9 cellular contexts compared by ENCODE assay signal in genomic region chr3:151871639-151872468, GRCh38. TPM values are rescaled to one million over a fixed set of nuclear protein-coding genes. Genes with fewer than 3 reads are reported as not detected.
A peak's percentile ranks its signal among the peaks of the same experiment; 100 is the strongest.
DNase-seq lines count a peak whose midpoint lies in the region; ATAC-seq and TF ChIP-seq lines count a peak whose summit lies in the region.
"Had no signal": no experiment of that assay in that cellular context is flagged by ENCODE, and none has a peak within 500 bp of the region (broad histone marks: within the 10 kb centered on the region; RNA-seq: fewer than 3 reads in every experiment).

No MANE protein-coding gene starts in this region.

- no peaks in the 10 kb centered on the region for H3K9me3 Mint-ChIP-seq in stimulated activated naive CD8-positive, alpha-beta T cell treated with anti-CD3 and anti-CD28 coated beads, Interleukin-15, Interleukin-2, amounts not matched to agents 100 ng/mL and 50 ng/mL, for 24 hours

- peak; percentile 86 for ATAC-seq in GM18505 (IDR thresholded peaks at IDR 0.05; ENCODE audit: unreplicated experiment)
- no peak for ATAC-seq in HCT116

- no peaks in the 10 kb centered on the region; a peak in 1 of 4 replicates for H3K4me1 ChIP-seq in HCT116 (ENCODE audit: control insufficient read depth in 1 of 2, insufficient read depth in 2 of 2, low read length in 2 of 2)

- intact Hi-C loops in HCT116 (cut with micrococcal nuclease) = no loop called here

- no peaks in the 10 kb centered on the region for H3K27me3 ChIP-seq in HCT116 (ENCODE audit: insufficient read depth, low read length)

- H3K9me2 ChIP-seq in HCT116 (ENCODE audit: insufficient read depth) = no peaks in the 10 kb centered on the region

- H3K27me3 Mint-ChIP-seq in stimulated activated naive CD8-positive, alpha-beta T cell treated with anti-CD3 and anti-CD28 coated beads, Interleukin-15, Interleukin-2, amounts not matched to agents 100 ng/mL and 50 ng/mL, for 24 hours = peaks cover 7% of the 10 kb centered on the region

- H3K4me2 ChIP-seq in HCT116 (ENCODE audit: low read length) = no peak overlapping the region

- no peaks in the 10 kb centered on the region for H3K36me3 ChIP-seq in HCT116 (ENCODE audit: control insufficient read depth in 1 of 2, insufficient read depth in 2 of 2, low read length in 2 of 2)

- H4K20me1 ChIP-seq in HCT116 (ENCODE audit: insufficient read depth) = no peaks in the 10 kb centered on the region

- POLR2A ChIA-PET in HCT116 (lab: Charles Lee) = no interaction called here

- no peaks in the 10 kb centered on the region for H3K36me3 Mint-ChIP-seq in stimulated activated naive CD8-positive, alpha-beta T cell treated with anti-CD3 and anti-CD28 coated beads, Interleukin-15, Interleukin-2, amounts not matched to agents 100 ng/mL and 50 ng/mL, for 24 hours (ENCODE audit: low read depth)

- H3K27ac ChIP-seq in HCT116 (ENCODE audit: low read depth, low read length) = no peak overlapping the region

- H3K9me3 ChIP-seq in HCT116 (ENCODE audit: control insufficient read depth in 1 of 2, insufficient read depth in 1 of 2, low read depth in 1 of 2, low read length in 2 of 2) = no peaks in the 10 kb centered on the region

- DNase-seq in HCT116 (ENCODE audit: low read depth, low spot score) (no peak), MV-4-11 (lab: John Stamatoyannopoulos, UW) (peak; percentile 99), fibroblast of pulmonary artery (ENCODE audit: low read depth) (peak; percentile 43), 8988T (no peak), islet precursor cell (no peak)
- DNase-seq in stimulated activated CD4-positive, alpha-beta T cell treated with anti-CD3 and anti-CD28 coated beads, Interleukin-1b, Interleukin-23, amount 100 ng/mL, for 48 hours = no peak

- no peak for TF ChIP-seq CTCF in HCT116 (IDR thresholded peaks at IDR 0.05 in 2 of 3, conservative IDR thresholded peaks at IDR 0.05 in 1 of 3; ENCODE audit: borderline replicate concordance in 1 of 3, insufficient read depth in 1 of 3, low read depth in 2 of 3, low read length in 2 of 3)
- TF ChIP-seq CTCF in fibroblast of pulmonary artery (IDR thresholded peaks at IDR 0.05; ENCODE audit: low read length, missing control alignments) = no peak

- H3K4me1 Mint-ChIP-seq in stimulated activated naive CD8-positive, alpha-beta T cell treated with anti-CD3 and anti-CD28 coated beads, Interleukin-15, Interleukin-2, amounts not matched to agents 100 ng/mL and 50 ng/mL, for 24 hours (ENCODE audit: low read depth) = peaks cover 22% of the 10 kb centered on the region

- H3K4me3 Mint-ChIP-seq in stimulated activated naive CD8-positive, alpha-beta T cell treated with anti-CD3 and anti-CD28 coated beads, Interleukin-15, Interleukin-2, amounts not matched to agents 100 ng/mL and 50 ng/mL, for 24 hours = peak overlapping the region; percentile 47

- TF ChIP-seq POLR2A in GM18505 (IDR thresholded peaks at IDR 0.05; ENCODE audit: borderline replicate concordance, extremely low read depth, insufficient read depth, insufficient read length) = no peak
- no peak for TF ChIP-seq POLR2A in HCT116 (IDR thresholded peaks at IDR 0.05; ENCODE audit: borderline replicate concordance, extremely low read depth, insufficient read depth, insufficient read length)

- H3K9ac ChIP-seq in HCT116 (ENCODE audit: low read length) = no peak overlapping the region

- no peak for TF ChIP-seq RAD21 in HCT116 (IDR thresholded peaks at IDR 0.05; ENCODE audit: low read depth)

- CTCF ChIA-PET in HCT116 (lab: Charles Lee) = no interaction called here

- H3K79me2 ChIP-seq in HCT116 (ENCODE audit: insufficient read depth, low read length) = no peaks in the 10 kb centered on the region

- peak overlapping the region; percentile 71 for H3K27ac Mint-ChIP-seq in stimulated activated naive CD8-positive, alpha-beta T cell treated with anti-CD3 and anti-CD28 coated beads, Interleukin-15, Interleukin-2, amounts not matched to agents 100 ng/mL and 50 ng/mL, for 24 hours

- BruUV-seq in HCT116 (replicated peaks; lab: Mats Ljungman, UMichigan) = no TSS peak

- RAD21 ChIA-PET in HCT116 (lab: Charles Lee; ENCODE audit: low non-redundant PET in 1 of 2, low total read pairs in 2 of 2, uncharacterized antibody in 2 of 2, unreplicated experiment in 2 of 2) = no interaction called here

- H2AFZ ChIP-seq in HCT116 (ENCODE audit: low read depth, low read length, poor library complexity, severe bottlenecking) = peak overlapping the region; percentile 47

- H3K4me3 ChIP-seq in HCT116 (replicated peaks in 1 of 2; ENCODE audit: low read depth in 1 of 2, low read length in 2 of 2) (no peak overlapping the region), fibroblast of pulmonary artery (replicated peaks; ENCODE audit: low read depth, low read length) (no peak overlapping the region)

TF ChIP-seq in HCT116, 20 proteins besides CTCF, POLR2A, EP300 and RAD21:
- TF ChIP-seq ZNF274 (IDR thresholded peaks at IDR 0.05; ENCODE audit: low read depth, low read length) (no peak), FOSL1 (IDR thresholded peaks at IDR 0.05; ENCODE audit: low read depth) (no peak), ELF1 (IDR thresholded peaks at IDR 0.05; ENCODE audit: borderline replicate concordance, low read depth) (no peak), CBX3 (IDR thresholded peaks at IDR 0.05; ENCODE audit: low read depth) (no peak), SRF (IDR thresholded peaks at IDR 0.05; ENCODE audit: low read depth) (no peak)
- TF ChIP-seq, protein P1, sequence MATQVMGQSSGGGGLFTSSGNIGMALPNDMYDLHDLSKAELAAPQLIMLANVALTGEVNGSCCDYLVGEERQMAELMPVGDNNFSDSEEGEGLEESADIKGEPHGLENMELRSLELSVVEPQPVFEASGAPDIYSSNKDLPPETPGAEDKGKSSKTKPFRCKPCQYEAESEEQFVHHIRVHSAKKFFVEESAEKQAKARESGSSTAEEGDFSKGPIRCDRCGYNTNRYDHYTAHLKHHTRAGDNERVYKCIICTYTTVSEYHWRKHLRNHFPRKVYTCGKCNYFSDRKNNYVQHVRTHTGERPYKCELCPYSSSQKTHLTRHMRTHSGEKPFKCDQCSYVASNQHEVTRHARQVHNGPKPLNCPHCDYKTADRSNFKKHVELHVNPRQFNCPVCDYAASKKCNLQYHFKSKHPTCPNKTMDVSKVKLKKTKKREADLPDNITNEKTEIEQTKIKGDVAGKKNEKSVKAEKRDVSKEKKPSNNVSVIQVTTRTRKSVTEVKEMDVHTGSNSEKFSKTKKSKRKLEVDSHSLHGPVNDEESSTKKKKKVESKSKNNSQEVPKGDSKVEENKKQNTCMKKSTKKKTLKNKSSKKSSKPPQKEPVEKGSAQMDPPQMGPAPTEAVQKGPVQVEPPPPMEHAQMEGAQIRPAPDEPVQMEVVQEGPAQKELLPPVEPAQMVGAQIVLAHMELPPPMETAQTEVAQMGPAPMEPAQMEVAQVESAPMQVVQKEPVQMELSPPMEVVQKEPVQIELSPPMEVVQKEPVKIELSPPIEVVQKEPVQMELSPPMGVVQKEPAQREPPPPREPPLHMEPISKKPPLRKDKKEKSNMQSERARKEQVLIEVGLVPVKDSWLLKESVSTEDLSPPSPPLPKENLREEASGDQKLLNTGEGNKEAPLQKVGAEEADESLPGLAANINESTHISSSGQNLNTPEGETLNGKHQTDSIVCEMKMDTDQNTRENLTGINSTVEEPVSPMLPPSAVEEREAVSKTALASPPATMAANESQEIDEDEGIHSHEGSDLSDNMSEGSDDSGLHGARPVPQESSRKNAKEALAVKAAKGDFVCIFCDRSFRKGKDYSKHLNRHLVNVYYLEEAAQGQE (IDR thresholded peaks at IDR 0.05; ENCODE audit: low read depth) = no peak

RNA-seq across cellular contexts. Expression of gene SUCNR1, which starts 1.6 kb away (rescaled TPM):
- 0.17 TPM for total RNA-seq in HCT116 (2021; ENCODE audit: unreplicated experiment)
- 0.05 TPM in 1 of 2 replicates, not detected in the other for polyA plus RNA-seq in HCT116 (2012)
- total RNA-seq: dermis microvascular lymphatic vessel endothelial cell had no signal

RNA-seq across cellular contexts. Expression of gene AADAC, which starts 57.9 kb away (rescaled TPM):
- total RNA-seq in HCT116 (2021; ENCODE audit: unreplicated experiment) = 3.8 TPM
- polyA plus RNA-seq in HCT116 (2012) = 2.6 and 3.3 TPM in 2 replicates

Comparison
In these comparisons a context has a peak if more than half of its experiments do, and no peak if none do; other contexts are left out.
1. DNase-seq: peak in MV-4-11 (single experiment) and fibroblast of pulmonary artery (single experiment); none in HCT116 (single experiment), 8988T (single experiment), islet precursor cell (single experiment) and stimulated activated CD4-positive, alpha-beta T cell treated with anti-CD3 and anti-CD28 coated beads, Interleukin-1b, Interleukin-23, amount 100 ng/mL, for 48 hours (single experiment).